Comparison of ENCODE assay signal across 1 cellular context in genomic region chrX:41607264-41607832, GRCh38.
A peak's percentile ranks its signal among the peaks of the same experiment; 100 is the strongest.
TF ChIP-seq lines count a peak whose summit lies in the region.

No MANE protein-coding gene starts in this region.

TF ChIP-seq in K562, 482 proteins besides CTCF, POLR2A, EP300 and RAD21 (continued from another document and continues in another):
- no peak for TF ChIP-seq ZNF318 (IDR thresholded peaks at IDR 0.05; ENCODE audit: borderline replicate concordance in 1 of 2, low read depth in 1 of 2)
- TF ChIP-seq ZNF3 (CRISPR knock-in tag; IDR thresholded peaks at IDR 0.05), result no peak
- TF ChIP-seq JUND (IDR thresholded peaks at IDR 0.05; ENCODE audit: borderline replicate concordance, low read depth, low read length), result peak; percentile 13; the same call in 1 of the 2 replicates
- TF ChIP-seq JUND (tag; IDR thresholded peaks at IDR 0.05; ENCODE audit: borderline replicate concordance, low read depth, low read length), result no peak
- TF ChIP-seq ADNP (tag; IDR thresholded peaks at IDR 0.05), result peak; percentile 30; the same call in 1 of the 2 replicates
- no peak for TF ChIP-seq ZC3H11A (IDR thresholded peaks at IDR 0.05; ENCODE audit: low read depth, low read length)
- TF ChIP-seq SETDB1 (IDR thresholded peaks at IDR 0.05; ENCODE audit: low read length), result no peak
- TF ChIP-seq ZNF740 (CRISPR knock-in tag; IDR thresholded peaks at IDR 0.05), result no peak
- no peak for TF ChIP-seq ZNF740 (tag; IDR thresholded peaks at IDR 0.05)
- peak; percentile 84; the same call in 1 of the 2 replicates for TF ChIP-seq ZEB2 (IDR thresholded peaks at IDR 0.05)
- peak; percentile 33 for TF ChIP-seq HDAC3 (IDR thresholded peaks at IDR 0.05; ENCODE audit: borderline replicate concordance, partially characterized antibody)
- TF ChIP-seq PREB (CRISPR knock-in tag; IDR thresholded peaks at IDR 0.05), result no peak
- TF ChIP-seq TCF3 (CRISPR knock-in tag; IDR thresholded peaks at IDR 0.05), result peak; percentile 76
- peak; percentile 66 for TF ChIP-seq MEIS2 (IDR thresholded peaks at IDR 0.05; ENCODE audit: partially characterized antibody)
- peak; percentile 33; the same call in 1 of the 2 replicates for TF ChIP-seq STAT5A (IDR thresholded peaks at IDR 0.05; ENCODE audit: borderline replicate concordance, low read length)
- TF ChIP-seq NCOA6 (IDR thresholded peaks at IDR 0.05), result no peak
- no peak for TF ChIP-seq ZNF23 (CRISPR knock-in tag; IDR thresholded peaks at IDR 0.05)
- TF ChIP-seq, protein P1, sequence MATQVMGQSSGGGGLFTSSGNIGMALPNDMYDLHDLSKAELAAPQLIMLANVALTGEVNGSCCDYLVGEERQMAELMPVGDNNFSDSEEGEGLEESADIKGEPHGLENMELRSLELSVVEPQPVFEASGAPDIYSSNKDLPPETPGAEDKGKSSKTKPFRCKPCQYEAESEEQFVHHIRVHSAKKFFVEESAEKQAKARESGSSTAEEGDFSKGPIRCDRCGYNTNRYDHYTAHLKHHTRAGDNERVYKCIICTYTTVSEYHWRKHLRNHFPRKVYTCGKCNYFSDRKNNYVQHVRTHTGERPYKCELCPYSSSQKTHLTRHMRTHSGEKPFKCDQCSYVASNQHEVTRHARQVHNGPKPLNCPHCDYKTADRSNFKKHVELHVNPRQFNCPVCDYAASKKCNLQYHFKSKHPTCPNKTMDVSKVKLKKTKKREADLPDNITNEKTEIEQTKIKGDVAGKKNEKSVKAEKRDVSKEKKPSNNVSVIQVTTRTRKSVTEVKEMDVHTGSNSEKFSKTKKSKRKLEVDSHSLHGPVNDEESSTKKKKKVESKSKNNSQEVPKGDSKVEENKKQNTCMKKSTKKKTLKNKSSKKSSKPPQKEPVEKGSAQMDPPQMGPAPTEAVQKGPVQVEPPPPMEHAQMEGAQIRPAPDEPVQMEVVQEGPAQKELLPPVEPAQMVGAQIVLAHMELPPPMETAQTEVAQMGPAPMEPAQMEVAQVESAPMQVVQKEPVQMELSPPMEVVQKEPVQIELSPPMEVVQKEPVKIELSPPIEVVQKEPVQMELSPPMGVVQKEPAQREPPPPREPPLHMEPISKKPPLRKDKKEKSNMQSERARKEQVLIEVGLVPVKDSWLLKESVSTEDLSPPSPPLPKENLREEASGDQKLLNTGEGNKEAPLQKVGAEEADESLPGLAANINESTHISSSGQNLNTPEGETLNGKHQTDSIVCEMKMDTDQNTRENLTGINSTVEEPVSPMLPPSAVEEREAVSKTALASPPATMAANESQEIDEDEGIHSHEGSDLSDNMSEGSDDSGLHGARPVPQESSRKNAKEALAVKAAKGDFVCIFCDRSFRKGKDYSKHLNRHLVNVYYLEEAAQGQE (CRISPR knock-in tag; IDR thresholded peaks at IDR 0.05; ENCODE audit: low read depth), result no peak
- TF ChIP-seq FOS (IDR thresholded peaks at IDR 0.05; ENCODE audit: extremely low read depth, insufficient read length), result no peak
- TF ChIP-seq GABPB2 (CRISPR knock-in tag; conservative IDR thresholded peaks at IDR 0.05), result no peak
- no peak for TF ChIP-seq HMG20B (CRISPR knock-in tag; IDR thresholded peaks at IDR 0.05)
- peak; percentile 86 for TF ChIP-seq ARID1B (IDR thresholded peaks at IDR 0.05)
- no peak for TF ChIP-seq ZNF280B (CRISPR knock-in tag; IDR thresholded peaks at IDR 0.05)
- TF ChIP-seq SMARCC2 (IDR thresholded peaks at IDR 0.05; ENCODE audit: low read depth), result peak; percentile 41; the same call in 1 of the 2 replicates
- TF ChIP-seq TRIM24 (IDR thresholded peaks at IDR 0.05), result peak in 1 of 2 experiments; percentile 26; a peak in 1 of 4 replicates
- TF ChIP-seq RAD51 (IDR thresholded peaks at IDR 0.05; ENCODE audit: borderline replicate concordance, low read depth), result peak; percentile 84
- peak; percentile 59; the same call in 1 of the 2 replicates for TF ChIP-seq SMARCE1 (IDR thresholded peaks at IDR 0.05)
- no peak for TF ChIP-seq ZKSCAN1 (IDR thresholded peaks at IDR 0.05; ENCODE audit: low read depth, low read length)
- TF ChIP-seq HES1 (IDR thresholded peaks at IDR 0.05; ENCODE audit: low read depth), result 0 out of 2 replicates have a peak, but pooled peaks have one; percentile 24
- no peak for TF ChIP-seq TFAM (CRISPR knock-in tag; conservative IDR thresholded peaks at IDR 0.05)
- TF ChIP-seq ZNF57 (CRISPR knock-in tag; IDR thresholded peaks at IDR 0.05), result no peak
- 0 out of 2 replicates have a peak, but pooled peaks have one; percentile 36 for TF ChIP-seq ZNF766 (CRISPR knock-in tag; conservative IDR thresholded peaks at IDR 0.05)
- TF ChIP-seq, protein P2, sequence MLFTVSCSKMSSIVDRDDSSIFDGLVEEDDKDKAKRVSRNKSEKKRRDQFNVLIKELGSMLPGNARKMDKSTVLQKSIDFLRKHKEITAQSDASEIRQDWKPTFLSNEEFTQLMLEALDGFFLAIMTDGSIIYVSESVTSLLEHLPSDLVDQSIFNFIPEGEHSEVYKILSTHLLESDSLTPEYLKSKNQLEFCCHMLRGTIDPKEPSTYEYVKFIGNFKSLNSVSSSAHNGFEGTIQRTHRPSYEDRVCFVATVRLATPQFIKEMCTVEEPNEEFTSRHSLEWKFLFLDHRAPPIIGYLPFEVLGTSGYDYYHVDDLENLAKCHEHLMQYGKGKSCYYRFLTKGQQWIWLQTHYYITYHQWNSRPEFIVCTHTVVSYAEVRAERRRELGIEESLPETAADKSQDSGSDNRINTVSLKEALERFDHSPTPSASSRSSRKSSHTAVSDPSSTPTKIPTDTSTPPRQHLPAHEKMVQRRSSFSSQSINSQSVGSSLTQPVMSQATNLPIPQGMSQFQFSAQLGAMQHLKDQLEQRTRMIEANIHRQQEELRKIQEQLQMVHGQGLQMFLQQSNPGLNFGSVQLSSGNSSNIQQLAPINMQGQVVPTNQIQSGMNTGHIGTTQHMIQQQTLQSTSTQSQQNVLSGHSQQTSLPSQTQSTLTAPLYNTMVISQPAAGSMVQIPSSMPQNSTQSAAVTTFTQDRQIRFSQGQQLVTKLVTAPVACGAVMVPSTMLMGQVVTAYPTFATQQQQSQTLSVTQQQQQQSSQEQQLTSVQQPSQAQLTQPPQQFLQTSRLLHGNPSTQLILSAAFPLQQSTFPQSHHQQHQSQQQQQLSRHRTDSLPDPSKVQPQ (CRISPR knock-in tag; IDR thresholded peaks at IDR 0.05; ENCODE audit: borderline replicate concordance), result no peak
- peak; percentile 74 for TF ChIP-seq DPF2 (IDR thresholded peaks at IDR 0.05)
- peak; percentile 57; the same call in 1 of the 2 replicates for TF ChIP-seq KLF16 (IDR thresholded peaks at IDR 0.05)
- peak; percentile 97 for TF ChIP-seq MECOM (CRISPR knock-in tag; IDR thresholded peaks at IDR 0.05)
- TF ChIP-seq JUN (IDR thresholded peaks at IDR 0.05; ENCODE audit: borderline replicate concordance, low read depth, low read length), result no peak
- TF ChIP-seq JUN (CRISPR knock-in tag; IDR thresholded peaks at IDR 0.05; ENCODE audit: borderline replicate concordance), result no peak
- TF ChIP-seq, protein P3, sequence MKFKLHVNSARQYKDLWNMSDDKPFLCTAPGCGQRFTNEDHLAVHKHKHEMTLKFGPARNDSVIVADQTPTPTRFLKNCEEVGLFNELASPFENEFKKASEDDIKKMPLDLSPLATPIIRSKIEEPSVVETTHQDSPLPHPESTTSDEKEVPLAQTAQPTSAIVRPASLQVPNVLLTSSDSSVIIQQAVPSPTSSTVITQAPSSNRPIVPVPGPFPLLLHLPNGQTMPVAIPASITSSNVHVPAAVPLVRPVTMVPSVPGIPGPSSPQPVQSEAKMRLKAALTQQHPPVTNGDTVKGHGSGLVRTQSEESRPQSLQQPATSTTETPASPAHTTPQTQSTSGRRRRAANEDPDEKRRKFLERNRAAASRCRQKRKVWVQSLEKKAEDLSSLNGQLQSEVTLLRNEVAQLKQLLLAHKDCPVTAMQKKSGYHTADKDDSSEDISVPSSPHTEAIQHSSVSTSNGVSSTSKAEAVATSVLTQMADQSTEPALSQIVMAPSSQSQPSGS (CRISPR knock-in tag; IDR thresholded peaks at IDR 0.05), result no peak
- peak; percentile 83 for TF ChIP-seq CBFA2T3 (IDR thresholded peaks at IDR 0.05)
- peak; percentile 90 for TF ChIP-seq BHLHE40 (IDR thresholded peaks at IDR 0.05; ENCODE audit: low read length)
